Comparison of ENCODE assay signal across 17 cellular contexts in the genomic region with DNA sequence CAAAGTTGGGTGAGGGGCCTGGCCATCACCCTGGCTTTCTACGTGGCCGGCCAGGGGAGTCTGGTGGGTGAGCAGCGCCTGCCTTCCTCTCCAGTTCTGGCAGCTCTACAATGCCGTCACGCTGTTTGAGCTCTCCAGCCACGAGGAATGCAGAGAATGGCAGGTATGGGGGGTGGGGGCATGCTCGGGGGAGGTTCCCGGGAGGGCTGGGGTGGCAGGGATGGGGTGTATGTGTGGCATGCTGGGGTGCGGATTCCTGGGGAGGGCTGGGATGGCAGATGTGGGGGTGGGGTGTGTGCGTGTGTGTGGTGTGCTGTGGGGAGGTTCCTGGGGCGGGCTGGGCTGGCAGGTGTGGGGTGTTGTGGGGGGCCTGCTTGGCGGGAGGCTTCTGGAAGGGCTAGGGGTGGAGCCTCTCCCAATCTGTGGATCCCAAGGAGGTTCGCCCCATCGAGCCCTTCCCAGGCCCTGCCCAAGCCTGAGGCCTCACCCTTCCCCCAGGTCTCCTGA. TPM values are rescaled to one million over a fixed set of nuclear protein-coding genes. Genes with fewer than 3 reads are reported as not detected.
DNase-seq lines count a peak whose midpoint lies in the region; ATAC-seq, FAIRE-seq and TF ChIP-seq lines count a peak whose summit lies in the region.
"Had no signal": no experiment of that assay in that cellular context is flagged by ENCODE, and none has a peak within 500 bp of the region (broad histone marks: within the 10 kb centered on the region; RNA-seq: fewer than 3 reads in every experiment).

No MANE protein-coding gene starts in this region.

- TF ChIP-seq CTCF in esophagus muscularis mucosa (IDR thresholded peaks at IDR 0.05), result no peak

- no peak for ATAC-seq in HG03378 (IDR thresholded peaks at IDR 0.05; ENCODE audit: unreplicated experiment)
- ATAC-seq: activated T-cell treated with anti-CD3 and anti-CD28 coated beads, Interleukin-2, amount 50 U/mL, for 4 hours had no signal

- no peak for FAIRE-seq in frontal cortex (lab: Jason Lieb, UNC)

- peaks cover 0 to 19% (median 0%) of the 10 kb centered on the region in 11 experiments; a peak in 5 of 22 replicates for H4K20me1 ChIP-seq in BLaER1 treated with 17β-estradiol and CSF1 and Interleukin-3, amounts not matched to agents 10 nM and 100 nM

- DNase-seq in esophagus muscularis mucosa (ENCODE audit: extremely low spot score) (no peak), frontal cortex (ENCODE audit: low spot score in 2 of 2) (no peak), HUDEP-2 (lab: John Stamatoyannopoulos, UW; ENCODE audit: unreplicated experiment in 76 of 76) (no peak)
- no peak for DNase-seq in central memory CD4-positive, alpha-beta T cell
- DNase-seq: activated CD4-positive, alpha-beta T cell treated with anti-CD3 and anti-CD28 coated beads, Interleukin-2, amount 10 ng/mL, durations not matched to agents 24 days and 14 days; activated T-cell treated with anti-CD3 and anti-CD28 coated beads, Interleukin-2, amount 50 U/mL, for 4 hours; AML-193; cerebellar nuclear complex; DMS 273 treated with DMSO at 0.1 percent for 48 hours; left ventricle myocardium inferior; nephron progenitor cell; T-helper 9 cell had no signal

- no peak for TF ChIP-seq POLR2A in esophagus muscularis mucosa (IDR thresholded peaks at IDR 0.05; ENCODE audit: low read depth)

- H3K27me3 ChIP-seq in BLaER1 treated with 17β-estradiol and CSF1 and Interleukin-3, amounts not matched to agents 10 nM and 100 nM, result no peaks in the 10 kb centered on the region
- H3K27me3 ChIP-seq in HUES6 (ENCODE audit: control insufficient read depth, insufficient read depth, low read length) (no peaks in the 10 kb centered on the region), esophagus muscularis mucosa (no peaks in the 10 kb centered on the region)

- H3K9ac ChIP-seq in BLaER1 treated with 17β-estradiol and CSF1 and Interleukin-3, amounts not matched to agents 10 nM and 100 nM, result peak overlapping the region in 7 of 11 experiments; percentile 7 to 62 (median 38); a peak in 11 of 22 replicates
- H3K9ac ChIP-seq in HUES6 (ENCODE audit: low read length), result peak overlapping the region; percentile 56

- no peak for TF ChIP-seq EP300 in esophagus muscularis mucosa (IDR thresholded peaks at IDR 0.05)

- no peaks in the 10 kb centered on the region for H3K9me3 ChIP-seq in BLaER1 treated with 17β-estradiol and CSF1 and Interleukin-3, amounts not matched to agents 10 nM and 100 nM (replicated peaks in 1 of 11)
- H3K9me3 ChIP-seq in HUES6 (ENCODE audit: control insufficient read depth, insufficient read depth, low read depth, low read length), result no peaks in the 10 kb centered on the region
- no peaks in the 10 kb centered on the region for H3K9me3 ChIP-seq in esophagus muscularis mucosa
- no peaks in the 10 kb centered on the region for H3K9me3 ChIP-seq in mesodermal cell (ENCODE audit: control insufficient read depth, low read length)
- H3K9me3 ChIP-seq: left ventricle myocardium inferior, thoracic aorta had no signal

- intact Hi-C loops in esophagus muscularis mucosa (cut with DNase I), result no loop called here

- H3K27ac ChIP-seq in BLaER1 treated with 17β-estradiol and CSF1 and Interleukin-3, amounts not matched to agents 10 nM and 100 nM, result peak overlapping the region in 5 of 11 experiments; percentile 12 to 65 (median 57); a peak in 6 of 22 replicates
- peak overlapping the region; percentile 73; the same call in 1 of the 2 replicates for H3K27ac ChIP-seq in HUES6 (ENCODE audit: low read depth, low read length)
- H3K27ac ChIP-seq in esophagus muscularis mucosa (replicated peaks in 1 of 4), result peak overlapping the region; percentile 11 to 75 (median 57)
- peak overlapping the region; percentile 29 for H3K27ac ChIP-seq in mesodermal cell (ENCODE audit: low read depth, low read length, severe bottlenecking)
- H3K27ac ChIP-seq: thoracic aorta had no signal

- peaks cover 16 to 32% (median 24%) of the 10 kb centered on the region in 11 experiments; a peak in 20 of 22 replicates for H3K36me3 ChIP-seq in BLaER1 treated with 17β-estradiol and CSF1 and Interleukin-3, amounts not matched to agents 10 nM and 100 nM
- H3K36me3 ChIP-seq in HUES6 (ENCODE audit: control insufficient read depth, insufficient read depth, low read length), result peaks cover 12% of the 10 kb centered on the region
- peaks cover 0 to 14% (median 12%) of the 10 kb centered on the region in 4 donors for H3K36me3 ChIP-seq in esophagus muscularis mucosa
- H3K36me3 ChIP-seq in mesodermal cell (ENCODE audit: control insufficient read depth, insufficient read depth, low read length), result peaks cover 16% of the 10 kb centered on the region
- H3K36me3 ChIP-seq: thoracic aorta had no signal

- H3K4me2 ChIP-seq in BLaER1 treated with 17β-estradiol and CSF1 and Interleukin-3, amounts not matched to agents 10 nM and 100 nM, result peak overlapping the region in 6 of 11 experiments; percentile 31 to 46 (median 41); a peak in 7 of 22 replicates

- H3K4me1 ChIP-seq in BLaER1 treated with 17β-estradiol and CSF1 and Interleukin-3, amounts not matched to agents 10 nM and 100 nM, result peaks cover 22 to 61% (median 53%) of the 10 kb centered on the region in 10 experiments; a peak in 19 of 20 replicates
- H3K4me1 ChIP-seq in HUES6 (ENCODE audit: control insufficient read depth, insufficient read depth, low read length), result peaks cover 27% of the 10 kb centered on the region; the same call in 1 of the 2 replicates
- peaks cover 32 to 51% (median 38%) of the 10 kb centered on the region in 4 donors for H3K4me1 ChIP-seq in esophagus muscularis mucosa
- H3K4me1 ChIP-seq in mesodermal cell (ENCODE audit: control insufficient read depth, insufficient read depth, low read length, poor library complexity, severe bottlenecking), result peaks cover 9% of the 10 kb centered on the region

- WGBS in esophagus muscularis mucosa, result 83% methylated on average over 6 of the region's 14 CpGs
- WGBS in mesodermal cell (ENCODE audit: insufficient coverage in 2 of 2), 2 experiments, result 56% methylated on average over 7 of the region's 14 CpGs; no CpG with 5 or more reads in 1 of the 2 experiments

- H3K4me3 ChIP-seq in BLaER1 treated with 17β-estradiol and CSF1 and Interleukin-3, amounts not matched to agents 10 nM and 100 nM, result no peak overlapping the region
- H3K4me3 ChIP-seq in HUES6 (ENCODE audit: low read depth, low read length) (no peak overlapping the region), esophagus muscularis mucosa (no peak overlapping the region), mesodermal cell (ENCODE audit: extremely low read depth, insufficient read depth, low read length, poor library complexity, severe bottlenecking) (no peak overlapping the region)
- H3K4me3 ChIP-seq: left ventricle myocardium inferior, thoracic aorta had no signal

RNA-seq across cellular contexts. Expression of a gene that starts 18.5 kb away (rescaled TPM):
- total RNA-seq in esophagus muscularis mucosa (10 to 100 TPM in 3 of 4 donors, 1 to 10 TPM in 1; 7.0 to 23.2 (median 15.9) TPM), frontal cortex (13.0 TPM)
- polyA plus RNA-seq in mesodermal cell (2013, experiment 1 of 2), result 21.6 TPM
- polyA plus RNA-seq in mesodermal cell (2013, experiment 2 of 2), result 20.1 TPM

RNA-seq across cellular contexts. Expression of a gene that starts 28.8 kb away (rescaled TPM):
- total RNA-seq in esophagus muscularis mucosa, result 10 to 100 TPM in 3 of 4 donors, 1 to 10 TPM in 1; 9.4 to 27.1 (median 19.9) TPM
- polyA plus RNA-seq in mesodermal cell (2013, experiment 1 of 2), result 7.9 TPM
- 7.2 TPM for polyA plus RNA-seq in mesodermal cell (2013, experiment 2 of 2)
- total RNA-seq in frontal cortex, result 2.4 TPM
